In the genomic region with DNA sequence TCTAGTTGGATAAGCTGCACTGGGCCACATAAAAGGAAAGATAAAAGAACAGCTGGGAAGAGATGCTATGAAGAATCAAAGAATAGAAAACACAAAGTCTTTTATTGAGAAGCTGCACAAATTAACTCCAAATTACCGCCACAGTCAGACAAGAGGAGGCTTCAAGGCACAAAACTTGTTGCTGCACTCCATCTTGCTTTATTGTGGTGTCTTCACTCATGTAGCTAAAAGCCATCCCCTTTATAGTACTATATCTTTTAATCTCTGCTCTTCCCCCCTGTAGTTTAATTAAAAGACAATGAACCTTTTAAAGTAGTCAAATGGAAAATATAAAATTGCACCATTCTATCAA, we compare ENCODE assay signal across 10 cellular contexts.
"Had no signal": no experiment of that assay in that cellular context is flagged by ENCODE, and none has a peak within 500 bp of the region (broad histone marks: within the 10 kb centered on the region; RNA-seq: fewer than 3 reads in every experiment).

No MANE protein-coding gene starts in this region.

- H3K36me3 ChIP-seq: cardiac muscle cell, left ventricle myocardium inferior, ovary, prostate gland, upper lobe of right lung had no signal

- H3K9me3 ChIP-seq: left ventricle myocardium inferior, ovary, prostate gland, upper lobe of right lung had no signal

- H3K9me3 Mint-ChIP-seq: activated CD4-positive, alpha-beta memory T cell treated with anti-CD3 and anti-CD28 coated beads, Interleukin-2, amount 10 ng/mL, durations not matched to agents 7 days and 5 days; activated CD4-positive, alpha-beta T cell treated with anti-CD3 and anti-CD28 coated beads, Interleukin-2, amount 10 ng/mL, durations not matched to agents 24 days and 14 days; activated naive CD4-positive, alpha-beta T cell treated with anti-CD3 and anti-CD28 coated beads, Interleukin-2, amount 10 ng/mL, durations not matched to agents 7 days and 5 days had no signal

- H3K27ac ChIP-seq: cardiac muscle cell, foreskin keratinocyte, left ventricle myocardium inferior, ovary, prostate gland, upper lobe of right lung had no signal

- H3K4me1 Mint-ChIP-seq: activated CD4-positive, alpha-beta memory T cell treated with anti-CD3 and anti-CD28 coated beads, Interleukin-2, amount 10 ng/mL, durations not matched to agents 7 days and 5 days; activated CD4-positive, alpha-beta T cell treated with anti-CD3 and anti-CD28 coated beads, Interleukin-2, amount 10 ng/mL, durations not matched to agents 24 days and 14 days; activated naive CD4-positive, alpha-beta T cell treated with anti-CD3 and anti-CD28 coated beads, Interleukin-2, amount 10 ng/mL, durations not matched to agents 7 days and 5 days had no signal

- H3K4me3 Mint-ChIP-seq: activated CD4-positive, alpha-beta memory T cell treated with anti-CD3 and anti-CD28 coated beads, Interleukin-2, amount 10 ng/mL, durations not matched to agents 7 days and 5 days; activated CD4-positive, alpha-beta T cell treated with anti-CD3 and anti-CD28 coated beads, Interleukin-2, amount 10 ng/mL, durations not matched to agents 24 days and 14 days; activated naive CD4-positive, alpha-beta T cell treated with anti-CD3 and anti-CD28 coated beads, Interleukin-2, amount 10 ng/mL, durations not matched to agents 7 days and 5 days; nephron progenitor cell had no signal

- H3K27me3 Mint-ChIP-seq: activated CD4-positive, alpha-beta memory T cell treated with anti-CD3 and anti-CD28 coated beads, Interleukin-2, amount 10 ng/mL, durations not matched to agents 7 days and 5 days; activated CD4-positive, alpha-beta T cell treated with anti-CD3 and anti-CD28 coated beads, Interleukin-2, amount 10 ng/mL, durations not matched to agents 24 days and 14 days; activated naive CD4-positive, alpha-beta T cell treated with anti-CD3 and anti-CD28 coated beads, Interleukin-2, amount 10 ng/mL, durations not matched to agents 7 days and 5 days had no signal

- H3K4me1 ChIP-seq: foreskin keratinocyte, left ventricle myocardium inferior, prostate gland, upper lobe of right lung had no signal

- H3K27ac Mint-ChIP-seq: activated CD4-positive, alpha-beta memory T cell treated with anti-CD3 and anti-CD28 coated beads, Interleukin-2, amount 10 ng/mL, durations not matched to agents 7 days and 5 days; activated CD4-positive, alpha-beta T cell treated with anti-CD3 and anti-CD28 coated beads, Interleukin-2, amount 10 ng/mL, durations not matched to agents 24 days and 14 days; activated naive CD4-positive, alpha-beta T cell treated with anti-CD3 and anti-CD28 coated beads, Interleukin-2, amount 10 ng/mL, durations not matched to agents 7 days and 5 days; nephron progenitor cell had no signal

- DNase-seq: upper lobe of right lung had no signal

- H3K27me3 ChIP-seq: cardiac muscle cell, foreskin keratinocyte, ovary, upper lobe of right lung had no signal

- H3K4me3 ChIP-seq: cardiac muscle cell, left ventricle myocardium inferior, ovary, prostate gland, upper lobe of right lung had no signal

- H3K36me3 Mint-ChIP-seq: activated naive CD4-positive, alpha-beta T cell treated with anti-CD3 and anti-CD28 coated beads, Interleukin-2, amount 10 ng/mL, durations not matched to agents 7 days and 5 days had no signal
